8 cellular contexts compared by ENCODE assay signal in the genomic region with DNA sequence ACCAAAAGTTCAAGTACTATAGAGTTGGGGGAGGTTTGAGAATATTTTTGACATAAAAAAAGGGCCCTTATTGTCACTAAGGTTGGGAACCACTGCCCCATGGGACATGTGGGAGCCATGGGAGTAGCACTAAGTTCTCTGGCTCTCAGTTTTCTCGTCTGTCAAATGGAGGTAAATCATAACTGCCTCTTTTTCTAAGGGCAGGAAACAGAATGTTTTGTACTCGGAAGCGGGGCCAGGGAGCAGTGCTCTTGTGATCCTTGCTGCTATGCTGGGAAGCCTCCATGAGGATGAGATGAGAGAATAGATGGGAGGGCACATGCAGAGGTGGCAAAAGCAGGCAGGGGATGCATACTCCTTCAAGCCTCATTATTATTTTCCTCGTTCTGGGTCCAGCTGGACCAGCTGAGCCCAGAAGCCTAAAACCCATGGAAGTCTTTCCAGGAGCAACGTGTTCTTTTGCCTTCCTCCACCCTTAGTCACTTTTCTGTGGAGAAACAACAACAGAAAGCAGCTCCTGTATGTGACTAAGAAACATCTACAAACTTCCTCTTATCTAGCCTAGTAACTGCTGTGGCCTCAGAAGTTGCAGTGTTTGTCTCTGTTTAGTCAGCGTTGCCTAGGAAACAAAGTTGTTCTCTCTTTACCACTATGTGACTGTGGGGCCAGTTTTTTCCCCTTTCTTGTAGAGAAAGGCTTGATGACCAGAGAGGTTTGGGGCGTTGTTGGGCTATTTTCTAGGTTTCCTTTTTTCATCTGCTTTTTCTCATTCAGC.
DNase-seq lines count a peak whose midpoint lies in the region; ATAC-seq, FAIRE-seq and TF ChIP-seq lines count a peak whose summit lies in the region.

No MANE protein-coding gene starts in this region.

- peaks cover 28% of the 10 kb centered on the region for H3K36me3 ChIP-seq in lower lobe of right lung

- peaks cover 0 to 6% of the 10 kb centered on the region in 2 donors for H3K27me3 Mint-ChIP-seq in T-cell

- no peak for TF ChIP-seq CTCF in lower lobe of right lung (IDR thresholded peaks at IDR 0.05)

- no peaks in the 10 kb centered on the region for H3K9me3 ChIP-seq in lower lobe of right lung

- H3K4me1 Mint-ChIP-seq in T-cell: peaks cover 68 to 74% (median 71%) of the 10 kb centered on the region in 3 donors

- peak; percentile 82 for DNase-seq in DMS53 (lab: John Stamatoyannopoulos, UW)
- DNase-seq in T-cell: peak in 29 of 34 experiments; percentile 7 to 76 (median 55)
- no peak for DNase-seq in lower lobe of right lung
- peak; percentile 92 for DNase-seq in stromal cell of bone marrow (ENCODE audit: low read depth)
- DNase-seq in NCI-H128 (lab: John Stamatoyannopoulos, UW; ENCODE audit: unreplicated experiment): no peak

- H3K36me3 Mint-ChIP-seq in T-cell: peaks cover 28% of the 10 kb centered on the region

- no peaks in the 10 kb centered on the region for H3K27me3 ChIP-seq in lower lobe of right lung (ENCODE audit: low read depth)

- POLR2A ChIA-PET in T-cell (lab: Charles Lee): interaction anchor here (0.6 to 11.8 kb wide), 11 partner anchors 12 to 114 kb away, joined by 3 to 572 read pairs (median 4); a partner anchor contains a TSS

- ATAC-seq in GM21360 (IDR thresholded peaks at IDR 0.05; ENCODE audit: unreplicated experiment): peak; percentile 89
- peak; percentile 83 for ATAC-seq in HG03521 (IDR thresholded peaks at IDR 0.05; ENCODE audit: unreplicated experiment)
- ATAC-seq in T-cell (replicated peaks in 1 of 4): peak; percentile 43 to 84 (median 76)
- peak; percentile 73 to 80 for ATAC-seq in lower lobe of right lung

- H3K27ac ChIP-seq in lower lobe of right lung: peak overlapping the region; percentile 99

- H3K9me3 Mint-ChIP-seq in T-cell: no peaks in the 10 kb centered on the region

- H3K4me1 ChIP-seq in lower lobe of right lung: peaks cover 34% of the 10 kb centered on the region

- H3K4me3 Mint-ChIP-seq in T-cell: peak overlapping the region; percentile 66 to 89 (median 74)

- no peak overlapping the region for H3K4me3 ChIP-seq in lower lobe of right lung

- H3K27ac Mint-ChIP-seq in T-cell: peak overlapping the region; percentile 98 to 100

- CTCF ChIA-PET in T-cell (lab: Charles Lee): interaction anchor here (0.8 to 6.4 kb wide), 8 partner anchors 9 to 65 kb away, joined by 3 to 59 read pairs (median 8); a partner anchor contains a TSS

- intact Hi-C loops in lower lobe of right lung (cut with DNase I): loop anchor here (5.0 kb wide), 1 partner anchor 34 kb away; no protein-coding TSS in a partner anchor

- peak; percentile 95 for FAIRE-seq in colon (lab: Jason Lieb, UNC)

Comparison
In these comparisons a context has a peak if more than half of its experiments do, and no peak if none do; other contexts are left out.
1. DNase-seq: peak in DMS53 (single experiment), T-cell (29 of 34) and stromal cell of bone marrow (single experiment); none in lower lobe of right lung (single experiment) and NCI-H128 (single experiment).
2. Peak in every context shown above with its lines, with median percentiles within 50 percentile points of each other: ATAC-seq.